8 cellular contexts compared by ENCODE assay signal in the genomic region with DNA sequence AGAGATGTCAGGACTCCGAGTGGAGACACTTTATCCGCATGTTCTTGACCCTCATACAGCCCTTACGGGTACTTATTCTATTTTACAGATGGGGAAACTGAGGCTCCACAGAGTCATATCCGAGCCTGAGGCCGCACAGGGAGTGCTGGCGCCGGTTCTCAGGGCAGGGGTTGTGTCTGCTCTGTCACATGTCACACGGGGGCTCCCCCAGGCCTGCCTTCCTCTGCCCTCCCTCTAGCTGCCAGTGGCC. TPM values are rescaled to one million over a fixed set of nuclear protein-coding genes. Genes with fewer than 3 reads are reported as not detected.
DNase-seq lines count a peak whose midpoint lies in the region; ATAC-seq and TF ChIP-seq lines count a peak whose summit lies in the region.

No MANE protein-coding gene starts in this region.

- H3K4me3 ChIP-seq in Caco-2 (ENCODE audit: low read depth, low read length) (peak overlapping the region; percentile 90), iPS-18c (ENCODE audit: insufficient read depth, low read depth, low read length) (0 out of 2 replicates have a peak overlapping the region, but pooled peaks have one; percentile 34), skeletal muscle satellite cell (ENCODE audit: low read length) (peak overlapping the region; percentile 95)

- H3K9ac ChIP-seq in skeletal muscle satellite cell (ENCODE audit: low read depth, low read length) = peak overlapping the region; percentile 47

- DNase-seq in Caco-2 (no peak), NCI-H524 (lab: John Stamatoyannopoulos, UW) (no peak), NCI-H1930 (lab: John Stamatoyannopoulos, UW) (no peak), T-helper 9 cell (no peak)
- no peak for DNase-seq in activated CD8-positive, alpha-beta T cell treated with anti-CD3 and anti-CD28 coated beads for 36 hours
- no peak for DNase-seq in activated effector memory CD4-positive, alpha-beta T cell treated with anti-CD3 and anti-CD28 coated beads, Interleukin-2, amount 50 U/mL, for 16 hours

- no peaks in the 10 kb centered on the region for H3K27me3 ChIP-seq in Caco-2 (replicated peaks; ENCODE audit: control insufficient read depth, insufficient read depth, low read length)
- H3K27me3 ChIP-seq in skeletal muscle satellite cell (ENCODE audit: control insufficient read depth, insufficient read depth, low read length) = no peaks in the 10 kb centered on the region

- H3K27ac Mint-ChIP-seq in Caco-2 (ENCODE audit: unreplicated experiment) = peak overlapping the region; percentile 96
- H3K27ac Mint-ChIP-seq in activated CD8-positive, alpha-beta T cell treated with anti-CD3 and anti-CD28 coated beads for 36 hours = peak overlapping the region; percentile 20

- no peak for ATAC-seq in activated CD8-positive, alpha-beta T cell treated with anti-CD3 and anti-CD28 coated beads for 36 hours

- no peak for TF ChIP-seq CTCF in Caco-2 (IDR thresholded peaks at IDR 0.05; ENCODE audit: insufficient read depth in 1 of 2, low read depth in 1 of 2, low read length in 1 of 2, severe bottlenecking in 1 of 2, unreplicated experiment in 1 of 2)
- TF ChIP-seq CTCF in activated CD8-positive, alpha-beta T cell treated with anti-CD3 and anti-CD28 coated beads for 36 hours (IDR thresholded peaks at IDR 0.05) = no peak

- no peaks in the 10 kb centered on the region for H3K27me3 Mint-ChIP-seq in Caco-2 (ENCODE audit: insufficient read depth, unreplicated experiment)
- H3K27me3 Mint-ChIP-seq in activated CD8-positive, alpha-beta T cell treated with anti-CD3 and anti-CD28 coated beads for 36 hours = no peaks in the 10 kb centered on the region

- H3K4me3 Mint-ChIP-seq in Caco-2 (ENCODE audit: unreplicated experiment) = peak overlapping the region; percentile 77
- H3K4me3 Mint-ChIP-seq in activated CD8-positive, alpha-beta T cell treated with anti-CD3 and anti-CD28 coated beads for 36 hours = peak overlapping the region; percentile 55

- H3K4me1 ChIP-seq in Caco-2 (peaks cover 47% of the 10 kb centered on the region), skeletal muscle satellite cell (ENCODE audit: control insufficient read depth, insufficient read depth, low read length) (peaks cover 54% of the 10 kb centered on the region)

- peaks cover 34% of the 10 kb centered on the region for H3K4me1 Mint-ChIP-seq in Caco-2 (ENCODE audit: low read depth, unreplicated experiment)
- peaks cover 45% of the 10 kb centered on the region for H3K4me1 Mint-ChIP-seq in activated CD8-positive, alpha-beta T cell treated with anti-CD3 and anti-CD28 coated beads for 36 hours (ENCODE audit: low read depth)

- H3K4me2 ChIP-seq in skeletal muscle satellite cell (ENCODE audit: low read length) = peak overlapping the region; percentile 81

- CTCF ChIA-PET in Caco-2 (lab: Charles Lee) = interaction anchor here (0.7 to 2.1 kb wide), 3 partner anchors 10 to 46 kb away, joined by 3 to 10 read pairs (median 3); no protein-coding TSS in a partner anchor
- CTCF ChIA-PET in activated CD8-positive, alpha-beta T cell treated with anti-CD3 and anti-CD28 coated beads for 36 hours (lab: Charles Lee) = interaction anchor here (2.9 kb wide), 1 partner anchor 10 kb away, joined by 14 read pairs; no protein-coding TSS in a partner anchor

- POLR2A ChIA-PET in Caco-2 (lab: Charles Lee) = interaction anchor here (0.8 to 2.6 kb wide), 6 partner anchors 9 to 571 kb away, joined by 3 to 23 read pairs (median 8); partner anchors contain the start of gene SIVA1
- POLR2A ChIA-PET in activated CD8-positive, alpha-beta T cell treated with anti-CD3 and anti-CD28 coated beads for 36 hours (lab: Charles Lee) = interaction anchor here (1.0 to 2.1 kb wide), 3 partner anchors 11 to 372 kb away, joined by 4 to 22 read pairs (median 4); no protein-coding TSS in a partner anchor

- no peaks in the 10 kb centered on the region for H3K36me3 ChIP-seq in Caco-2 (ENCODE audit: control insufficient read depth, insufficient read depth, low read length)
- peaks cover 29% of the 10 kb centered on the region for H3K36me3 ChIP-seq in skeletal muscle satellite cell (ENCODE audit: insufficient read depth, low read length)

- H3K9me3 Mint-ChIP-seq in Caco-2 (ENCODE audit: unreplicated experiment) = no peaks in the 10 kb centered on the region
- no peaks in the 10 kb centered on the region for H3K9me3 Mint-ChIP-seq in activated CD8-positive, alpha-beta T cell treated with anti-CD3 and anti-CD28 coated beads for 36 hours

- peaks cover 10% of the 10 kb centered on the region for H3K36me3 Mint-ChIP-seq in Caco-2 (ENCODE audit: insufficient read depth, unreplicated experiment)
- no peaks in the 10 kb centered on the region for H3K36me3 Mint-ChIP-seq in activated CD8-positive, alpha-beta T cell treated with anti-CD3 and anti-CD28 coated beads for 36 hours (ENCODE audit: low read depth)

- intact Hi-C loops in Caco-2 (cut with micrococcal nuclease; ENCODE audit: unreplicated experiment) = loop anchor here (2.0 to 5.0 kb wide), 2 partner anchors 36 to 64 kb away; partner anchors contain the start of gene SIVA1
- intact Hi-C loops in activated CD8-positive, alpha-beta T cell treated with anti-CD3 and anti-CD28 coated beads for 36 hours (cut with micrococcal nuclease) = no loop called here

- H3K9me3 ChIP-seq in Caco-2 (no peaks in the 10 kb centered on the region), iPS-18c (ENCODE audit: control insufficient read depth, insufficient read depth, low read length) (no peaks in the 10 kb centered on the region), skeletal muscle satellite cell (replicated peaks; ENCODE audit: low read length) (no peaks in the 10 kb centered on the region)

- no TSS peak for BruUV-seq in Caco-2 (replicated peaks; lab: Mats Ljungman, UMichigan)

RNA-seq across cellular contexts. Expression of gene INF2, which starts 1.0 kb away (rescaled TPM):
- total RNA-seq in Caco-2 (2022) = 70.8 TPM in 2 replicates
- 10 to 100 TPM; 61.5 to 65.0 TPM for total RNA-seq in activated CD8-positive, alpha-beta T cell treated with anti-CD3 and anti-CD28 coated beads for 36 hours
- total RNA-seq in skeletal muscle satellite cell (2012; rRNA removed) = 52.5 and 54.0 TPM in 2 replicates

RNA-seq across cellular contexts. Expression of gene ADSS1, which starts 35.6 kb away (rescaled TPM):
- total RNA-seq in Caco-2 (2022) = 1.6 and 3.2 TPM in 2 replicates
- total RNA-seq in activated CD8-positive, alpha-beta T cell treated with anti-CD3 and anti-CD28 coated beads for 36 hours = 1 to 10 TPM; 2.7 to 3.0 TPM
- total RNA-seq in skeletal muscle satellite cell (2012; rRNA removed) = 1.0 and 2.8 TPM in 2 replicates

Comparison
In these comparisons a context has a peak if more than half of its experiments do, and no peak if none do; other contexts are left out.
1. H3K4me3 ChIP-seq: peak in every context shown above with its lines; median percentile 95 in skeletal muscle satellite cell; 90 in Caco-2; 34 in iPS-18c.